11 cellular contexts compared by ENCODE assay signal in genomic region chr6:11566609-11567008, GRCh38.
"Had no signal": no experiment of that assay in that cellular context is flagged by ENCODE, and none has a peak within 500 bp of the region (broad histone marks: within the 10 kb centered on the region; RNA-seq: fewer than 3 reads in every experiment).

No MANE protein-coding gene starts in this region.

- H3K9ac ChIP-seq: GM23248 had no signal

- H3K36me3 ChIP-seq: HAP-1 had no signal

- DNase-seq: GM23248, GOT3, H7, H9, HCEC 1CT, HFFc6 had no signal

- ATAC-seq: GM23338, HCT116 had no signal

- H3K27ac Mint-ChIP-seq: GM23338, HFFc6 had no signal

- FAIRE-seq: H1, H54 had no signal

- H3K9me3 ChIP-seq: HAP-1 had no signal

- H3K4me2 ChIP-seq: GM23338 had no signal

- H3K9me3 Mint-ChIP-seq: GM23338, H9, HFFc6 had no signal

- H3K4me3 Mint-ChIP-seq: GM23338, HFFc6 had no signal

- H3K4me3 ChIP-seq: GM23248, GM23338, HAP-1 had no signal

- H3K4me1 Mint-ChIP-seq: GM23338 had no signal

- H3K27ac ChIP-seq: GM23248 had no signal

- H2AFZ ChIP-seq: GM23248, GM23338 had no signal
